ENCODE assay signal across 30 cellular contexts in genomic region chr6:41409489-41409888, GRCh38.
"Had no signal": no experiment of that assay in that cellular context is flagged by ENCODE, and none has a peak within 500 bp of the region (broad histone marks: within the 10 kb centered on the region; RNA-seq: fewer than 3 reads in every experiment).

No MANE protein-coding gene starts in this region.

- H3K4me1 ChIP-seq: gastrocnemius medialis, prostate gland, stomach had no signal

- H3K4me3 Mint-ChIP-seq: effector memory CD8-positive, alpha-beta T cell; memory B cell; mesothelial cell of epicardium; naive B cell; nephron; stimulated activated effector memory CD8-positive, alpha-beta T cell treated with anti-CD3 and anti-CD28 coated beads, Interleukin-12 subunit alpha, Interleukin-12 subunit beta, amount 100 ng/mL, for 72 hours had no signal

- H3K9me3 ChIP-seq: gastrocnemius medialis, mucosa of descending colon, prostate gland, thyroid gland had no signal

- H3K4me3 ChIP-seq: gastrocnemius medialis, heart left ventricle, hepatocyte, lung, mucosa of descending colon, prostate gland, right atrium auricular region, smooth muscle cell, stomach, thyroid gland had no signal

- ATAC-seq: effector memory CD8-positive, alpha-beta T cell; esophagus mucosa; gastrocnemius medialis; heart left ventricle; left lobe of liver; mucosa of descending colon; sciatic nerve; stimulated activated effector memory CD8-positive, alpha-beta T cell treated with anti-CD3 and anti-CD28 coated beads, Interleukin-12 subunit alpha, Interleukin-12 subunit beta, amount 100 ng/mL, for 72 hours had no signal

- H3K27me3 ChIP-seq: right atrium auricular region, thyroid gland had no signal

- DNase-seq: cerebellar nuclear complex; cortex of kidney; effector memory CD8-positive, alpha-beta T cell; foreskin fibroblast; gastrocnemius medialis; heart left ventricle; kidney; mucosa of descending colon; naive B cell; nucleus accumbens; stimulated activated CD4-positive, alpha-beta T cell treated with anti-CD3 and anti-CD28 coated beads, Interleukin-12 subunit alpha, Interleukin-12 subunit beta, amount 100 ng/mL, for 4 hours; stimulated activated CD4-positive, alpha-beta T cell treated with anti-CD3 and anti-CD28 coated beads, Interleukin-2, amount 100 ng/mL, for 24 hours; stimulated activated CD4-positive, alpha-beta T cell treated with anti-CD3 and anti-CD28 coated beads, Interleukin-4, amount 100 ng/mL, for 24 hours; stimulated activated naive CD4-positive, alpha-beta T cell treated with Interleukin-2 at 50 U/mL for 16 hours; stomach; thyroid gland; trophoblast cell had no signal

- H3K27ac ChIP-seq: epithelial cell of prostate, gastrocnemius medialis, heart left ventricle, hepatocyte, prostate gland, right atrium auricular region, stomach, thyroid gland had no signal

- H3K27ac Mint-ChIP-seq: effector memory CD8-positive, alpha-beta T cell; memory B cell; mesothelial cell of epicardium; stimulated activated effector memory CD8-positive, alpha-beta T cell treated with anti-CD3 and anti-CD28 coated beads, Interleukin-12 subunit alpha, Interleukin-12 subunit beta, amount 100 ng/mL, for 72 hours had no signal

- H3K36me3 ChIP-seq: gastrocnemius medialis, heart left ventricle, prostate gland, right atrium auricular region, stomach, thyroid gland had no signal

- H3K36me3 Mint-ChIP-seq: memory B cell; mesothelial cell of epicardium; naive B cell; stimulated activated effector memory CD8-positive, alpha-beta T cell treated with anti-CD3 and anti-CD28 coated beads, Interleukin-12 subunit alpha, Interleukin-12 subunit beta, amount 100 ng/mL, for 72 hours had no signal

- H3K4me1 Mint-ChIP-seq: memory B cell; naive B cell; stimulated activated effector memory CD8-positive, alpha-beta T cell treated with anti-CD3 and anti-CD28 coated beads, Interleukin-12 subunit alpha, Interleukin-12 subunit beta, amount 100 ng/mL, for 72 hours had no signal

- H3K9me3 Mint-ChIP-seq: effector memory CD8-positive, alpha-beta T cell; memory B cell; mesothelial cell of epicardium; nephron; stimulated activated effector memory CD8-positive, alpha-beta T cell treated with anti-CD3 and anti-CD28 coated beads, Interleukin-12 subunit alpha, Interleukin-12 subunit beta, amount 100 ng/mL, for 72 hours had no signal
